In the genomic region with DNA sequence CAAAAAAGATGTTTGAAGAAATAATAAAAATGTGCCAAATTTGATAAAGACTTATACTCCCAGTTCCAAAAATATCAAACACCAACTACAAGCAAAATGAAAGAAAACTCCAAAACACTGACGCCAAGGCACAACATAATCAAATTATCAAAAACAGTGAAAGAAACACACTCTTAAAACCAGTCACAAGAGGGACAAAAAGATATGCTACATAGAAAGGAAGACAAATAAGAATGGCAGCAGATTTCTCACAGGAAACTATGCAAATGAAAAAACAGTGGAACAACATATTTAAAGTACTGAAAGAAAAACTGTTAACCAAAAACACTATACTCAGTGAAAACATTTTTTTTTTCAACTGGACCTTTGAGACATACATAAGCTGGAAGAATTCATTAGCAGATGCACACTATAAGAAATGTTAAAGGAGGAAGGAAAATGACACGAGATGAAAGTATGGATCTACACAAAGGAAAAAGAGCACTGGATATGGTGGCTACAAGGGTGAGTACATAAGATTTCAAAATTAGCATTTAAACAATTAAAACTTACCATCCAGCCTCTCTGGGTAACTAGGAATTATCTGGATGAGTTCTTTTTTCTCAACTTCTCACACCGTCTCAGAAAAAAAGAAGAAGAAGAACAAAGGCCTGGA, we compare ENCODE assay signal across 1 cellular context.
TF ChIP-seq lines count a peak whose summit lies in the region.

No MANE protein-coding gene starts in this region.

TF ChIP-seq in GM12878, 131 proteins besides CTCF, POLR2A, EP300 and RAD21:
- peak; percentile 92 for TF ChIP-seq CBX5 (IDR thresholded peaks at IDR 0.05; ENCODE audit: low read depth)
- TF ChIP-seq, protein P1, sequence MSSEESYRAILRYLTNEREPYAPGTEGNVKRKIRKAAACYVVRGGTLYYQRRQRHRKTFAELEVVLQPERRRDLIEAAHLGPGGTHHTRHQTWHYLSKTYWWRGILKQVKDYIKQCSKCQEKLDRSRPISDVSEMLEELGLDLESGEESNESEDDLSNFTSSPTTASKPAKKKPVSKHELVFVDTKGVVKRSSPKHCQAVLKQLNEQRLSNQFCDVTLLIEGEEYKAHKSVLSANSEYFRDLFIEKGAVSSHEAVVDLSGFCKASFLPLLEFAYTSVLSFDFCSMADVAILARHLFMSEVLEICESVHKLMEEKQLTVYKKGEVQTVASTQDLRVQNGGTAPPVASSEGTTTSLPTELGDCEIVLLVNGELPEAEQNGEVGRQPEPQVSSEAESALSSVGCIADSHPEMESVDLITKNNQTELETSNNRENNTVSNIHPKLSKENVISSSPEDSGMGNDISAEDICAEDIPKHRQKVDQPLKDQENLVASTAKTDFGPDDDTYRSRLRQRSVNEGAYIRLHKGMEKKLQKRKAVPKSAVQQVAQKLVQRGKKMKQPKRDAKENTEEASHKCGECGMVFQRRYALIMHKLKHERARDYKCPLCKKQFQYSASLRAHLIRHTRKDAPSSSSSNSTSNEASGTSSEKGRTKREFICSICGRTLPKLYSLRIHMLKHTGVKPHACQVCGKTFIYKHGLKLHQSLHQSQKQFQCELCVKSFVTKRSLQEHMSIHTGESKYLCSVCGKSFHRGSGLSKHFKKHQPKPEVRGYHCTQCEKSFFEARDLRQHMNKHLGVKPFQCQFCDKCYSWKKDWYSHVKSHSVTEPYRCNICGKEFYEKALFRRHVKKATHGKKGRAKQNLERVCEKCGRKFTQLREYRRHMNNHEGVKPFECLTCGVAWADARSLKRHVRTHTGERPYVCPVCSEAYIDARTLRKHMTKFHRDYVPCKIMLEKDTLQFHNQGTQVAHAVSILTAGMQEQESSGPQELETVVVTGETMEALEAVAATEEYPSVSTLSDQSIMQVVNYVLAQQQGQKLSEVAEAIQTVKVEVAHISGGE (CRISPR knock-in tag; IDR thresholded peaks at IDR 0.05), result no peak
- TF ChIP-seq, protein P2, sequence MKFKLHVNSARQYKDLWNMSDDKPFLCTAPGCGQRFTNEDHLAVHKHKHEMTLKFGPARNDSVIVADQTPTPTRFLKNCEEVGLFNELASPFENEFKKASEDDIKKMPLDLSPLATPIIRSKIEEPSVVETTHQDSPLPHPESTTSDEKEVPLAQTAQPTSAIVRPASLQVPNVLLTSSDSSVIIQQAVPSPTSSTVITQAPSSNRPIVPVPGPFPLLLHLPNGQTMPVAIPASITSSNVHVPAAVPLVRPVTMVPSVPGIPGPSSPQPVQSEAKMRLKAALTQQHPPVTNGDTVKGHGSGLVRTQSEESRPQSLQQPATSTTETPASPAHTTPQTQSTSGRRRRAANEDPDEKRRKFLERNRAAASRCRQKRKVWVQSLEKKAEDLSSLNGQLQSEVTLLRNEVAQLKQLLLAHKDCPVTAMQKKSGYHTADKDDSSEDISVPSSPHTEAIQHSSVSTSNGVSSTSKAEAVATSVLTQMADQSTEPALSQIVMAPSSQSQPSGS (IDR thresholded peaks at IDR 0.05; ENCODE audit: low read length), result no peak
